Comparison of ENCODE assay signal across 19 cellular contexts in genomic region chr9:15370496-15371464, GRCh38. TPM values are rescaled to one million over a fixed set of nuclear protein-coding genes. Genes with fewer than 3 reads are reported as not detected.
DNase-seq lines count a peak whose midpoint lies in the region; ATAC-seq and TF ChIP-seq lines count a peak whose summit lies in the region.
"Had no signal": no experiment of that assay in that cellular context is flagged by ENCODE, and none has a peak within 500 bp of the region (broad histone marks: within the 10 kb centered on the region; RNA-seq: fewer than 3 reads in every experiment).

No MANE protein-coding gene starts in this region.

- no peaks in the 10 kb centered on the region for H3K9me2 ChIP-seq in hepatocyte (replicated peaks; ENCODE audit: insufficient read depth)

- no peak for ATAC-seq in HG03565 (IDR thresholded peaks at IDR 0.05; ENCODE audit: unreplicated experiment)
- ATAC-seq: left ventricle myocardium superior, natural killer cell, Panc1, right cardiac atrium had no signal

- no peaks in the 10 kb centered on the region for H3K36me3 ChIP-seq in hepatocyte (replicated peaks; ENCODE audit: insufficient read depth, low read depth)
- H3K36me3 ChIP-seq: cardiac muscle cell, upper lobe of left lung had no signal

- peak overlapping the region; percentile 28 for H2AFZ ChIP-seq in hepatocyte

- H4K20me1 ChIP-seq in hepatocyte (ENCODE audit: insufficient read depth, poor library complexity, severe bottlenecking) = no peaks in the 10 kb centered on the region

- H3K4me1 ChIP-seq in hepatocyte (ENCODE audit: insufficient read depth) = peaks cover 13% of the 10 kb centered on the region
- H3K4me1 ChIP-seq: upper lobe of left lung had no signal

- 81% methylated on average over 15 of the region's 15 CpGs for WGBS in hepatocyte (ENCODE audit: low lambda C conversion rate, missing lambda C conversion rate)

- no peaks in the 10 kb centered on the region for H3K27me3 ChIP-seq in hepatocyte
- H3K27me3 ChIP-seq: cardiac muscle cell, upper lobe of left lung had no signal

- no peak for TF ChIP-seq CTCF in hepatocyte (IDR thresholded peaks at IDR 0.05; ENCODE audit: poor library complexity)

- H3K27ac ChIP-seq in hepatocyte = no peak overlapping the region
- H3K27ac ChIP-seq: cardiac muscle cell, upper lobe of left lung had no signal

- H3K79me2 ChIP-seq in hepatocyte = no peaks in the 10 kb centered on the region

- no peak overlapping the region for H3K4me3 ChIP-seq in hepatocyte
- H3K4me3 ChIP-seq: cardiac muscle cell, upper lobe of left lung had no signal

- H3K9me3 ChIP-seq in hepatocyte (ENCODE audit: low read depth) = no peaks in the 10 kb centered on the region
- H3K9me3 ChIP-seq: upper lobe of left lung had no signal

- H3K4me2 ChIP-seq in hepatocyte = no peak overlapping the region

- DNase-seq in NCI-H1105 treated with DMSO at 0.1 percent for 48 hours (lab: John Stamatoyannopoulos, UW) = peak; percentile 36
- no peak for DNase-seq in NCI-H1105 (lab: John Stamatoyannopoulos, UW)
- peak; percentile 44 for DNase-seq in astrocyte of the hippocampus (ENCODE audit: low read depth, low spot score)
- no peak for DNase-seq in hepatocyte (ENCODE audit: low spot score)
- DNase-seq in retina = peak; percentile 30
- no peak for DNase-seq in stimulated activated naive CD4-positive, alpha-beta T cell (lab: John Stamatoyannopoulos, UW)
- no peak for DNase-seq in NCI-H2029 (lab: John Stamatoyannopoulos, UW)
- DNase-seq: 8988T; activated CD4-positive, CD25-positive, alpha-beta regulatory T cell; activated naive CD4-positive, alpha-beta T cell treated with anti-CD3 and anti-CD28 coated beads, Interleukin-2, amount 10 ng/mL, durations not matched to agents 7 days and 5 days; CD4-positive, alpha-beta T cell; left ventricle myocardium superior; natural killer cell; stimulated activated CD4-positive, alpha-beta T cell treated with anti-CD3 and anti-CD28 coated beads, Interleukin-2, amount 100 ng/mL, for 48 hours; upper lobe of left lung had no signal

RNA-seq across cellular contexts. Expression of gene SNAPC3, which starts 51.9 kb away (rescaled TPM):
- total RNA-seq in hepatocyte = 27.7 and 34.1 TPM in 2 replicates
- 19.4 and 21.2 TPM in 2 replicates for polyA plus RNA-seq in hepatocyte

Comparison
In these comparisons a context has a peak if more than half of its experiments do, and no peak if none do; other contexts are left out.
1. DNase-seq: peak in NCI-H1105 treated with DMSO at 0.1 percent for 48 hours (single experiment), astrocyte of the hippocampus (single experiment) and retina (single experiment); none in NCI-H1105 (single experiment), hepatocyte (single experiment), stimulated activated naive CD4-positive, alpha-beta T cell (0 of 6) and NCI-H2029 (single experiment).